Comparison of ENCODE assay signal across 10 cellular contexts in genomic region chr15:74423443-74424257, GRCh38. TPM values are rescaled to one million over a fixed set of nuclear protein-coding genes. Genes with fewer than 3 reads are reported as not detected.
DNase-seq lines count a peak whose midpoint lies in the region; ATAC-seq, FAIRE-seq and TF ChIP-seq lines count a peak whose summit lies in the region.
"Had no signal": no experiment of that assay in that cellular context is flagged by ENCODE, and none has a peak within 500 bp of the region (broad histone marks: within the 10 kb centered on the region; RNA-seq: fewer than 3 reads in every experiment).

No MANE protein-coding gene starts in this region.

- TF ChIP-seq CTCF in PC-9 (conservative IDR thresholded peaks at IDR 0.05), result no peak
- no peak for TF ChIP-seq CTCF in H1 (IDR thresholded peaks at IDR 0.05; ENCODE audit: control extremely low read depth in 1 of 3, insufficient read depth in 1 of 3, low read depth in 1 of 3, low read length in 3 of 3)
- TF ChIP-seq CTCF in smooth muscle cell (IDR thresholded peaks at IDR 0.05; ENCODE audit: borderline replicate concordance, insufficient read depth, poor library complexity, severe bottlenecking), result no peak

- peak overlapping the region; percentile 71; the same call in 1 of the 2 replicates for H2BK12ac ChIP-seq in H1 (ENCODE audit: low read depth, low read length)

- no peak for DNase-seq in activated CD4-positive, alpha-beta T cell treated with anti-CD3 and anti-CD28 coated beads, Interleukin-2, amount 10 ng/mL, durations not matched to agents 24 days and 14 days
- no peak for DNase-seq in activated CD4-positive, alpha-beta T cell treated with anti-CD3 and anti-CD28 coated beads, Interleukin-2, amount 50 U/mL, for 48 hours
- DNase-seq in PC-9 (peak; percentile 36 to 78), H1 (ENCODE audit: low read depth in 1 of 2, low spot score in 2 of 2) (no peak), smooth muscle cell (lab: John Stamatoyannopoulos, UW; ENCODE audit: unreplicated experiment) (no peak), retina (no peak), HT-29 (ENCODE audit: low spot score) (no peak)
- DNase-seq: cortex of kidney, NCI-H526 had no signal

- H4K5ac ChIP-seq in H1 (ENCODE audit: insufficient read length, low read depth, low read length), result no peak overlapping the region

- no peak overlapping the region for H2BK120ac ChIP-seq in H1 (replicated peaks; ENCODE audit: low read depth, low read length)

- peaks cover 54% of the 10 kb centered on the region for H3K36me3 Mint-ChIP-seq in activated CD4-positive, alpha-beta T cell treated with anti-CD3 and anti-CD28 coated beads, Interleukin-2, amount 10 ng/mL, durations not matched to agents 24 days and 14 days (ENCODE audit: low read depth)

- H3K79me2 ChIP-seq in PC-9 (ENCODE audit: low read depth) (peaks cover 49% of the 10 kb centered on the region), H1 (ENCODE audit: control insufficient read depth in 1 of 2, insufficient read depth in 2 of 2, low read length in 2 of 2) (0 out of 4 replicates have a peak, but pooled peaks cover 0 to 6% of the 10 kb centered on the region in 2 experiments), smooth muscle cell (ENCODE audit: low read depth) (peaks cover 84% of the 10 kb centered on the region)

- peak overlapping the region; percentile 80 for H3K27ac ChIP-seq in PC-9
- no peak overlapping the region for H3K27ac ChIP-seq in H1 (ENCODE audit: low read depth, low read length)
- H3K27ac ChIP-seq in smooth muscle cell (ENCODE audit: low read depth), result peak overlapping the region; percentile 92

- H3K4me1 ChIP-seq in PC-9 (replicated peaks; ENCODE audit: insufficient read depth) (peaks cover 65% of the 10 kb centered on the region), H1 (replicated peaks in 1 of 4; ENCODE audit: control insufficient read depth in 3 of 4, insufficient read depth in 4 of 4, low read length in 3 of 4) (peaks cover 7 to 27% (median 20%) of the 10 kb centered on the region in 4 experiments), smooth muscle cell (ENCODE audit: low read depth) (peaks cover 38% of the 10 kb centered on the region)

- H3K4me2 ChIP-seq in PC-9 (peak overlapping the region; percentile 52), H1 (ENCODE audit: insufficient read depth in 1 of 2, low read depth in 2 of 2, low read length in 2 of 2) (peak overlapping the region; percentile 15 to 20; a peak in 1 of 4 replicates), smooth muscle cell (peak overlapping the region; percentile 69)

- H3K56ac ChIP-seq in H1 (replicated peaks; ENCODE audit: insufficient read length, low read depth, low read length), result no peak overlapping the region

- peaks cover 57% of the 10 kb centered on the region for H3K4me1 Mint-ChIP-seq in activated CD4-positive, alpha-beta T cell treated with anti-CD3 and anti-CD28 coated beads, Interleukin-2, amount 10 ng/mL, durations not matched to agents 24 days and 14 days

- no peak for TF ChIP-seq EP300 in H1 (IDR thresholded peaks at IDR 0.05; ENCODE audit: borderline replicate concordance in 1 of 2, low read depth in 2 of 2, low read length in 2 of 2)

- BruUV-seq in PC-9 (replicated peaks; lab: Mats Ljungman, UMichigan), result TSS peak; percentile 82

- H3K79me1 ChIP-seq in H1 (ENCODE audit: low read depth, low read length), result peaks cover 12% of the 10 kb centered on the region

- no peak overlapping the region for H3K18ac ChIP-seq in H1 (ENCODE audit: extremely low read depth, low read length)

- H2AK5ac ChIP-seq in H1 (ENCODE audit: low read depth, low read length), result peak overlapping the region; percentile 83; the same call in 1 of the 2 replicates

- no peak overlapping the region for H2AFZ ChIP-seq in PC-9
- H2AFZ ChIP-seq in H1 (ENCODE audit: low read length), result no peak overlapping the region
- no peak overlapping the region for H2AFZ ChIP-seq in smooth muscle cell (ENCODE audit: low read depth)

- H3K9me3 ChIP-seq in PC-9 (ENCODE audit: insufficient read depth, low read depth) (no peaks in the 10 kb centered on the region), H1 (ENCODE audit: insufficient read depth in 2 of 2, low read depth in 1 of 2, low read length in 1 of 2) (no peaks in the 10 kb centered on the region), smooth muscle cell (replicated peaks; ENCODE audit: low read depth) (no peaks in the 10 kb centered on the region)

- H3K4ac ChIP-seq in H1 (replicated peaks; ENCODE audit: insufficient read length, low read depth, low read length), result peak overlapping the region; percentile 54

- WGBS in H1 (ENCODE audit: extremely low coverage in 1 of 2, insufficient coverage in 1 of 2, insufficient read length in 1 of 2, insufficient replicate concordance in 2 of 2, low coverage in 1 of 2, low lambda C conversion rate in 2 of 2, missing lambda C conversion rate in 1 of 2), 2 experiments, result 90% methylated on average over 9 of the region's 9 CpGs; no CpG with 5 or more reads in 1 of the 2 experiments
- WGBS in smooth muscle cell (ENCODE audit: low lambda C conversion rate), result 53% methylated on average over 9 of the region's 9 CpGs

- no peak overlapping the region for H3K23ac ChIP-seq in H1 (ENCODE audit: insufficient read length)

- CTCF ChIA-PET in PC-9 (lab: Charles Lee), result no interaction called here
- CTCF ChIA-PET in H1 (lab: Charles Lee; ENCODE audit: partially characterized antibody), result interaction anchor here (0.8 to 41.3 kb wide), 11 partner anchors 8 to 190 kb away, joined by 3 to 1311 read pairs (median 5); partner anchors contain the start of genes CYP11A1 and SEMA7A

- TF ChIP-seq RAD21 in H1 (IDR thresholded peaks at IDR 0.05 in 1 of 2, conservative IDR thresholded peaks at IDR 0.05 in 1 of 2; ENCODE audit: low read depth in 2 of 2, low read length in 2 of 2), result no peak

- intact Hi-C loops in activated CD4-positive, alpha-beta T cell treated with anti-CD3 and anti-CD28 coated beads, Interleukin-2, amount 10 ng/mL, durations not matched to agents 24 days and 14 days (cut with micrococcal nuclease), result no loop called here
- intact Hi-C loops in PC-9 (cut with micrococcal nuclease; ENCODE audit: unreplicated experiment), result loop anchor here (1.0 kb wide), 3 partner anchors 10 to 108 kb away; partner anchors contain the start of gene SEMA7A

- H4K8ac ChIP-seq in H1 (ENCODE audit: extremely low read depth, insufficient read depth, low read length), result no peak overlapping the region; the same call in 1 of the 2 replicates

- H3K9ac ChIP-seq in H1 (replicated peaks in 1 of 4; ENCODE audit: extremely low read depth in 1 of 4, low read depth in 3 of 4, low read length in 3 of 4) (no peak overlapping the region), smooth muscle cell (ENCODE audit: low read depth) (peak overlapping the region; percentile 61)

- TF ChIP-seq POLR2A in H1 (IDR thresholded peaks at IDR 0.05; ENCODE audit: control extremely low read depth in 1 of 2, low read depth in 2 of 2, low read length in 2 of 2), result no peak

- H3K27me3 Mint-ChIP-seq in activated CD4-positive, alpha-beta T cell treated with anti-CD3 and anti-CD28 coated beads, Interleukin-2, amount 10 ng/mL, durations not matched to agents 24 days and 14 days, result no peaks in the 10 kb centered on the region

- peak overlapping the region; percentile 84; the same call in 1 of the 2 replicates for H2BK5ac ChIP-seq in H1 (ENCODE audit: low read depth, low read length)

- peaks cover 30% of the 10 kb centered on the region for H3F3A ChIP-seq in PC-9 (ENCODE audit: insufficient read depth, low read depth)
- peaks cover 6% of the 10 kb centered on the region for H3F3A ChIP-seq in smooth muscle cell (ENCODE audit: low read depth)

- peak overlapping the region; percentile 48 for H3K27ac Mint-ChIP-seq in activated CD4-positive, alpha-beta T cell treated with anti-CD3 and anti-CD28 coated beads, Interleukin-2, amount 10 ng/mL, durations not matched to agents 24 days and 14 days

- H3K9me3 Mint-ChIP-seq in activated CD4-positive, alpha-beta T cell treated with anti-CD3 and anti-CD28 coated beads, Interleukin-2, amount 10 ng/mL, durations not matched to agents 24 days and 14 days, result no peaks in the 10 kb centered on the region

- no peak for FAIRE-seq in H1 (lab: Jason Lieb, UNC)

- H3K4me3 ChIP-seq in PC-9, result no peak overlapping the region
- H3K4me3 ChIP-seq in H1 (ENCODE audit: extremely low read depth in 1 of 4, insufficient read depth in 2 of 4, low read depth in 3 of 4, low read length in 4 of 4), result no peak overlapping the region
- no peak overlapping the region for H3K4me3 ChIP-seq in smooth muscle cell

- H2BK15ac ChIP-seq in H1 (ENCODE audit: low read length), result no peak overlapping the region

- no peak overlapping the region for H2BK20ac ChIP-seq in H1 (ENCODE audit: low read length)

- H4K20me1 ChIP-seq in PC-9 (ENCODE audit: insufficient read depth) (no peaks in the 10 kb centered on the region), H1 (replicated peaks in 1 of 2; ENCODE audit: control insufficient read depth in 1 of 2, insufficient read depth in 2 of 2, low read length in 2 of 2) (peaks cover 7 to 22% of the 10 kb centered on the region in 2 experiments), smooth muscle cell (ENCODE audit: low read depth) (peaks cover 100% of the 10 kb centered on the region)

- ATAC-seq in GM21423 (IDR thresholded peaks at IDR 0.05; ENCODE audit: unreplicated experiment), result no peak

- no peaks in the 10 kb centered on the region for H3K27me3 ChIP-seq in PC-9 (ENCODE audit: insufficient read depth, low read depth)
- H3K27me3 ChIP-seq in H1 (replicated peaks in 1 of 4; ENCODE audit: control insufficient read depth in 3 of 4, extremely low read depth in 1 of 4, insufficient read depth in 3 of 4, low read length in 3 of 4), result no peaks in the 10 kb centered on the region
- no peaks in the 10 kb centered on the region for H3K27me3 ChIP-seq in smooth muscle cell (ENCODE audit: low read depth)

- H3K23me2 ChIP-seq in H1 (ENCODE audit: low read depth, low read length), result no peaks in the 10 kb centered on the region

- no peak overlapping the region for H4K91ac ChIP-seq in H1 (replicated peaks; ENCODE audit: insufficient read length, low read length)

- POLR2A ChIA-PET in PC-9 (lab: Charles Lee; ENCODE audit: unreplicated experiment), result interaction anchor here (0.6 kb wide), 1 partner anchor 418 kb away, joined by 20 read pairs; no protein-coding TSS in a partner anchor
- POLR2A ChIA-PET in H1 (lab: Charles Lee; ENCODE audit: partially characterized antibody), result interaction anchor here (0.6 to 1.3 kb wide), 3 partner anchors 10 to 21 kb away, joined by 3 to 5 read pairs (median 3); partner anchors contain the start of gene SEMA7A

- no peaks in the 10 kb centered on the region for H3K9me2 ChIP-seq in PC-9 (ENCODE audit: insufficient read depth)

- H3K4me3 Mint-ChIP-seq in activated CD4-positive, alpha-beta T cell treated with anti-CD3 and anti-CD28 coated beads, Interleukin-2, amount 10 ng/mL, durations not matched to agents 24 days and 14 days, result no peak overlapping the region

- no peak overlapping the region for H3K14ac ChIP-seq in H1 (ENCODE audit: insufficient read length)

- H3K36me3 ChIP-seq in PC-9 (ENCODE audit: low read depth) (no peaks in the 10 kb centered on the region), H1 (ENCODE audit: control insufficient read depth in 2 of 4, insufficient read depth in 4 of 4, low read length in 3 of 4) (no peaks in the 10 kb centered on the region), smooth muscle cell (ENCODE audit: low read depth) (no peaks in the 10 kb centered on the region)

RNA-seq across cellular contexts. Expression of gene SEMA7A, which starts 10.1 kb away (rescaled TPM):
- total RNA-seq in activated CD4-positive, alpha-beta T cell treated with anti-CD3 and anti-CD28 coated beads, Interleukin-2, amount 10 ng/mL, durations not matched to agents 24 days and 14 days, result 88.0 and 89.6 TPM in 2 replicates
- total RNA-seq in PC-9 (2021), result 8.3 and 14.5 TPM in 2 replicates
- total RNA-seq in H1 (2021; fragmentation: NEBNext Ultra II Directional; extraction: Animal tissue kit (Norgen Biotek cat#: 25700)), result 14.6 and 15.0 TPM in 2 replicates
- polyA plus RNA-seq in H1 (2011; rRNA removed), result 10.7 and 13.4 TPM in 2 replicates
- polyA plus RNA-seq in H1 (2011; cell fraction: cytosol; rRNA removed), result 10.9 TPM
- 19.2 TPM for polyA plus RNA-seq in H1 (2011; cell fraction: nucleus; rRNA removed)
- polyA plus RNA-seq in H1 (2012, experiment 1 of 2), result 10.5 to 14.0 TPM (median 12.0 TPM) in 4 replicates
- polyA plus RNA-seq in H1 (2012, experiment 2 of 2), result 11.5 TPM
- polyA plus RNA-seq in H1 (2013, experiment 1 of 2), result 16.7 TPM
- polyA plus RNA-seq in H1 (2013, experiment 2 of 2), result 16.7 TPM
- polyA minus RNA-seq in H1 (2011; rRNA and poly(A)+ RNA removed), result 10.7 and 12.5 TPM in 2 replicates
- polyA minus RNA-seq in H1 (2011; cell fraction: cytosol; rRNA and poly(A)+ RNA removed), result 4.6 TPM
- 9.5 TPM for polyA minus RNA-seq in H1 (2011; cell fraction: nucleus; rRNA and poly(A)+ RNA removed)
- total RNA-seq in smooth muscle cell, result 33.7 and 44.5 TPM in 2 replicates
- 9.3 and 14.9 TPM in 2 replicates for polyA plus RNA-seq in smooth muscle cell
- 1.1 and 1.3 TPM in 2 replicates for total RNA-seq in HT-29 (2014; rRNA removed; shearing (Covaris generic))

RNA-seq across cellular contexts. Expression of gene UBL7, which starts 37.3 kb away (rescaled TPM):
- total RNA-seq in activated CD4-positive, alpha-beta T cell treated with anti-CD3 and anti-CD28 coated beads, Interleukin-2, amount 10 ng/mL, durations not matched to agents 24 days and 14 days, result 53.5 and 62.1 TPM in 2 replicates
- total RNA-seq in PC-9 (2021), result 73.9 and 89.6 TPM in 2 replicates
- total RNA-seq in H1 (2021; fragmentation: NEBNext Ultra II Directional; extraction: Animal tissue kit (Norgen Biotek cat#: 25700)), result 71.5 and 76.7 TPM in 2 replicates
- polyA plus RNA-seq in H1 (2011; rRNA removed), result 183 and 186 TPM in 2 replicates
- polyA plus RNA-seq in H1 (2011; cell fraction: cytosol; rRNA removed), result 101 TPM
- 85.9 TPM for polyA plus RNA-seq in H1 (2011; cell fraction: nucleus; rRNA removed)
- polyA plus RNA-seq in H1 (2012, experiment 1 of 2), result 56.4 to 78.9 TPM (median 73.2 TPM) in 4 replicates
- polyA plus RNA-seq in H1 (2012, experiment 2 of 2), result 143 TPM
- polyA plus RNA-seq in H1 (2013, experiment 1 of 2), result 41.2 TPM
- 42.3 TPM for polyA plus RNA-seq in H1 (2013, experiment 2 of 2)
- 83.6 and 88.4 TPM in 2 replicates for polyA minus RNA-seq in H1 (2011; rRNA and poly(A)+ RNA removed)
- 31.5 TPM for polyA minus RNA-seq in H1 (2011; cell fraction: cytosol; rRNA and poly(A)+ RNA removed)
- 27.7 TPM for polyA minus RNA-seq in H1 (2011; cell fraction: nucleus; rRNA and poly(A)+ RNA removed)
- total RNA-seq in smooth muscle cell, result 54.5 and 60.6 TPM in 2 replicates
- 64.4 and 64.8 TPM in 2 replicates for polyA plus RNA-seq in smooth muscle cell
- total RNA-seq in HT-29 (2014; rRNA removed; shearing (Covaris generic)), result 45.1 and 57.1 TPM in 2 replicates

RNA-seq across cellular contexts. Expression of gene CYP11A1, which starts 56.2 kb away (rescaled TPM):
- total RNA-seq in activated CD4-positive, alpha-beta T cell treated with anti-CD3 and anti-CD28 coated beads, Interleukin-2, amount 10 ng/mL, durations not matched to agents 24 days and 14 days, result not detected in 2 replicates
- total RNA-seq in PC-9 (2021) (7.1 and 9.6 TPM in 2 replicates), smooth muscle cell (2.2 and 6.6 TPM in 2 replicates)
- 1.9 and 3.3 TPM in 2 replicates for total RNA-seq in H1 (2021; fragmentation: NEBNext Ultra II Directional; extraction: Animal tissue kit (Norgen Biotek cat#: 25700))
- polyA plus RNA-seq in H1 (2011; rRNA removed) (7.2 and 7.5 TPM in 2 replicates), smooth muscle cell (3.5 and 5.1 TPM in 2 replicates)
- polyA plus RNA-seq in H1 (2011; cell fraction: cytosol; rRNA removed), result 6.9 TPM
- polyA plus RNA-seq in H1 (2011; cell fraction: nucleus; rRNA removed), result 7.1 TPM
- polyA plus RNA-seq in H1 (2012, experiment 1 of 2), result 3.6 to 5.9 TPM (median 4.9 TPM) in 4 replicates
- 4.9 TPM for polyA plus RNA-seq in H1 (2012, experiment 2 of 2)
- polyA plus RNA-seq in H1 (2013, experiment 1 of 2), result 2.0 TPM
- polyA plus RNA-seq in H1 (2013, experiment 2 of 2), result 2.0 TPM
- polyA minus RNA-seq in H1 (2011; rRNA and poly(A)+ RNA removed), result 6.3 and 7.6 TPM in 2 replicates
- polyA minus RNA-seq in H1 (2011; cell fraction: cytosol; rRNA and poly(A)+ RNA removed), result 4.3 TPM
- polyA minus RNA-seq in H1 (2011; cell fraction: nucleus; rRNA and poly(A)+ RNA removed), result 2.8 TPM
- total RNA-seq in HT-29 (2014; rRNA removed; shearing (Covaris generic)), result not detected in 2 replicates

Comparison
In these comparisons a context has a peak if more than half of its experiments do, and no peak if none do; other contexts are left out.
1. DNase-seq: peak in PC-9 (2 of 2); none in activated CD4-positive, alpha-beta T cell treated with anti-CD3 and anti-CD28 coated beads, Interleukin-2, amount 10 ng/mL, durations not matched to agents 24 days and 14 days (single experiment), activated CD4-positive, alpha-beta T cell treated with anti-CD3 and anti-CD28 coated beads, Interleukin-2, amount 50 U/mL, for 48 hours (0 of 2), H1 (0 of 2), smooth muscle cell (single experiment), retina (single experiment) and HT-29 (single experiment).
2. H3K4me2 ChIP-seq: peak in every context shown above with its lines; median percentile 69 in smooth muscle cell; 52 in PC-9; 18 in H1.